In the genomic region with DNA sequence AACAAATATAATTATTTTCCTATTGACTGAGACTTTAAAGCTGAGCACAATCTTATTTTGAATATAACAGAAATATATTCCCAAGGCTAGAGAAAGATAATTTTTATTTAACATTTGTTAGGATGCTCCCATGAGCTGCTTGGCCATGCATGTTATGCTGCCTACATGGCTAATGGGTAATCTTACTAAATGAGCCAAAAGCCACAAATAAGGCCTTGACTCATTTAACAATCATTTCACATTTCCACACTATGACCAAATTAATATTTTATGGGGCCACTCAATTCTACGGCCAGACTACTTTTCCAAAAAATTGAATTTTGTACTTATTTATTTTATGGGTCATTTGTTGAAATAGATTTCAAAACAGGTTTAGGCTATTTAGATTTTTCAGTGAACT, we compare ENCODE assay signal across 26 cellular contexts.
"Had no signal": no experiment of that assay in that cellular context is flagged by ENCODE, and none has a peak within 500 bp of the region (broad histone marks: within the 10 kb centered on the region; RNA-seq: fewer than 3 reads in every experiment).

No MANE protein-coding gene starts in this region.

- H3K36me3 ChIP-seq: heart left ventricle, pancreas, prostate gland, sigmoid colon, transverse colon had no signal

- ATAC-seq: activated CD8-positive, alpha-beta memory T cell treated with anti-CD3 and anti-CD28 coated beads, Interleukin-2, amount 10 ng/mL, durations not matched to agents 7 days and 5 days; activated CD8-positive, alpha-beta T cell treated with anti-CD3 and anti-CD28 coated beads, Interleukin-2, amount 10 ng/mL, durations not matched to agents 7 days and 5 days; activated naive CD8-positive, alpha-beta T cell treated with anti-CD3 and anti-CD28 coated beads, Interleukin-2, amount 50 U/mL, for 24 hours; heart left ventricle; naive thymus-derived CD8-positive, alpha-beta T cell; pancreas; stimulated activated naive B cell treated with anti-CD40 and anti-IgM and Interleukin-4, amounts not matched to agents 10 μg/mL and 1 μg/mL and 100 μg/mL, for 72 hours; T-helper 17 cell had no signal

- H3K27me3 ChIP-seq: dorsolateral prefrontal cortex, heart left ventricle, pancreas, sigmoid colon, testis had no signal

- H3K4me1 ChIP-seq: prostate gland, testis had no signal

- DNase-seq: activated CD4-positive, CD25-positive, alpha-beta regulatory T cell treated with anti-CD3 and anti-CD28 coated beads, Interleukin-2, amount 50 U/mL, for 72 hours; activated CD8-positive, alpha-beta memory T cell treated with anti-CD3 and anti-CD28 coated beads, Interleukin-2, amount 10 ng/mL, durations not matched to agents 7 days and 5 days; activated CD8-positive, alpha-beta T cell treated with anti-CD3 and anti-CD28 coated beads, Interleukin-2, amount 10 ng/mL, durations not matched to agents 7 days and 5 days; activated naive CD8-positive, alpha-beta T cell treated with anti-CD3 and anti-CD28 coated beads, Interleukin-2, amount 50 U/mL, for 24 hours; activated T-cell treated with anti-CD3 and anti-CD28 coated beads, Interleukin-2, amount 50 U/mL, for 48 hours; cerebellar nuclear complex; dorsolateral prefrontal cortex; effector memory CD4-positive, alpha-beta T cell; erythroblast; foreskin fibroblast; heart left ventricle; hypothalamus; immature natural killer cell; kidney; naive thymus-derived CD8-positive, alpha-beta T cell; nucleus accumbens; pancreas; sigmoid colon; stimulated activated CD4-positive, alpha-beta T cell treated with anti-CD3 and anti-CD28 coated beads, Interleukin-15, amount 100 ng/mL, for 24 hours; stimulated activated CD4-positive, alpha-beta T cell treated with anti-CD3 and anti-CD28 coated beads, Interleukin-2, amount 100 ng/mL, for 24 hours; stimulated activated naive B cell treated with anti-CD40 and anti-IgM and Interleukin-4, amounts not matched to agents 10 μg/mL and 1 μg/mL and 100 μg/mL, for 72 hours; T-helper 17 cell; testis; transverse colon had no signal

- H3K4me3 ChIP-seq: coronary artery, dorsolateral prefrontal cortex, heart left ventricle, pancreas, prostate gland, sigmoid colon, testis, transverse colon had no signal

- H3K27ac ChIP-seq: coronary artery, dorsolateral prefrontal cortex, heart left ventricle, pancreas, prostate gland, sigmoid colon, testis, transverse colon had no signal

- H3K9me3 ChIP-seq: heart left ventricle, pancreas, prostate gland, sigmoid colon, testis, transverse colon had no signal
